Comparison of ENCODE assay signal across 8 cellular contexts in the genomic region with DNA sequence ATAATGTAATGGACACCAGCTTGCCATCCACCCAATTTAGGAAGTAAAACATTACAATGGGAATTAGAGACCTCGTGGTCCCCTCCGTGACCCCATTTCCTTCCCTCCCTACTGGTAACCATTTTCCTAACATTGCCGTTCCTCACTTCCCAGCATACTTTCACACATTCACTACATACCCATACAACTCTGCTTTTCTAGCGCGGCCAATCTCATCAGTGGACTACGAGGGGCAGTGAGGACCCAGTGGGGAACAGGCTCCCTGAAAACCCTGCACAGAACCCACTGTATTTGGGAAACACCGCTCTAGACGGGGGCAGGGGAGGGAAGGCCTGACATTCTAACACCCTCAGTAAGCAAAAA.
DNase-seq lines count a peak whose midpoint lies in the region; ATAC-seq and TF ChIP-seq lines count a peak whose summit lies in the region.

No MANE protein-coding gene starts in this region.

- peak; percentile 42 for DNase-seq in activated CD4-positive, CD25-positive, alpha-beta regulatory T cell treated with anti-CD3 and anti-CD28 coated beads, Interleukin-2, amount 50 U/mL, for 72 hours
- DNase-seq in activated CD4-positive, CD25-positive, alpha-beta regulatory T cell (lab: John Stamatoyannopoulos, UW), result no peak
- DNase-seq in adipocyte (ENCODE audit: low read depth) (no peak), GM13977 (ENCODE audit: low spot score) (no peak), NCI-H1694 (lab: John Stamatoyannopoulos, UW) (no peak)

- H3K9me3 ChIP-seq in adipocyte (ENCODE audit: control insufficient read depth, low read length) (no peaks in the 10 kb centered on the region), iPS-20b (ENCODE audit: insufficient read depth, low read depth, low read length) (no peaks in the 10 kb centered on the region; the same call in 1 of the 2 replicates), stomach smooth muscle (ENCODE audit: control insufficient read depth in 2 of 2, low read length in 2 of 2) (no peaks in the 10 kb centered on the region)

- H3K27me3 ChIP-seq in adipocyte (replicated peaks; ENCODE audit: control insufficient read depth, insufficient read depth, low read length) (no peaks in the 10 kb centered on the region), iPS-20b (ENCODE audit: insufficient read depth, low read length) (no peaks in the 10 kb centered on the region), stomach smooth muscle (ENCODE audit: control insufficient read depth in 1 of 2, insufficient read depth in 2 of 2, low read length in 2 of 2) (no peaks in the 10 kb centered on the region)

- no peak for TF ChIP-seq CTCF in GM13977 (IDR thresholded peaks at IDR 0.05; ENCODE audit: extremely low read depth, insufficient read depth, missing control alignments)

- H3K4me1 ChIP-seq in adipocyte (ENCODE audit: control insufficient read depth, insufficient read depth, low read length) (peaks cover 12% of the 10 kb centered on the region), iPS-20b (ENCODE audit: insufficient read depth, low read length) (no peaks in the 10 kb centered on the region), stomach smooth muscle (ENCODE audit: control insufficient read depth, insufficient read depth, low read length) (peaks cover 15% of the 10 kb centered on the region)

- peak overlapping the region; percentile 88 for H3K9ac ChIP-seq in adipocyte (ENCODE audit: low read length)
- peak overlapping the region; percentile 85 for H3K9ac ChIP-seq in iPS-20b (ENCODE audit: low read depth, low read length)
- H3K9ac ChIP-seq in stomach smooth muscle (ENCODE audit: low read length in 2 of 2), result peak overlapping the region; percentile 68 to 93

- H3K27ac ChIP-seq in iPS-20b (ENCODE audit: low read length) (no peak overlapping the region), stomach smooth muscle (ENCODE audit: low read length) (peak overlapping the region; percentile 83)

- H3K4me3 ChIP-seq in adipocyte (ENCODE audit: low read length) (peak overlapping the region; percentile 96), iPS-20b (ENCODE audit: low read length) (peak overlapping the region; percentile 87), stomach smooth muscle (ENCODE audit: low read length in 2 of 2) (peak overlapping the region; percentile 56 to 87)

- ATAC-seq in HG03196 (IDR thresholded peaks at IDR 0.05; ENCODE audit: unreplicated experiment), result peak; percentile 13

- H3K36me3 ChIP-seq in adipocyte (ENCODE audit: control insufficient read depth, insufficient read depth, low read length, severe bottlenecking) (peaks cover 7% of the 10 kb centered on the region), iPS-20b (ENCODE audit: insufficient read depth, low read depth, low read length) (peaks cover 10% of the 10 kb centered on the region), stomach smooth muscle (ENCODE audit: control insufficient read depth in 2 of 2, insufficient read depth in 2 of 2, low read length in 2 of 2) (peaks cover 0 to 7% of the 10 kb centered on the region in 2 donors)

- in situ Hi-C loops in GM13977 (cut with MboI; ENCODE audit: low pct_unique_long_range_greater_than_20kb, low sequenced_read_pairs, unreplicated experiment), result no loop called here
